22 cellular contexts compared by ENCODE assay signal in the genomic region with DNA sequence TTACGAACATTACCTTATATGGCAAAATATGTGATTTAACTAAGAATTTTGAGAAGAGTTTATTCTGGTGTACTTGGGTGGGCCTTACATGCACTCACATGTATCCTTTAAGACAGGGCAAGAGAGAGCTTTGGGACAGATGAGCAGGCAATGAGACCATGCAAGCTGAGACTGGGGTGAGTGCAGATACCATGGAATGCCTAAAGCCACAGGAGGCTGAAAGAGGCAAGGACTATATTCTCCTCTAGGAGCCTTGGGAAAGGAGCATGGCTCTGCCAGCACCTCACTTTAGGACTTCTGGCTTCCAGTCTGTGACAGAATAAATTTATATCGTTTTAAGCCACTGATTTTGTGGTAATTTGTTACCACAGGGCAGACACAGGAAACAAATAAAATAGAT.
DNase-seq lines count a peak whose midpoint lies in the region; ATAC-seq and TF ChIP-seq lines count a peak whose summit lies in the region.
"Had no signal": no experiment of that assay in that cellular context is flagged by ENCODE, and none has a peak within 500 bp of the region (broad histone marks: within the 10 kb centered on the region; RNA-seq: fewer than 3 reads in every experiment).

No MANE protein-coding gene starts in this region.

- no peaks in the 10 kb centered on the region for H3K27me3 ChIP-seq in GM23338 (ENCODE audit: insufficient read depth)
- H3K27me3 ChIP-seq in adipocyte (replicated peaks; ENCODE audit: control insufficient read depth, insufficient read depth, low read length): no peaks in the 10 kb centered on the region
- no peaks in the 10 kb centered on the region for H3K27me3 ChIP-seq in colonic mucosa

- DNase-seq in GM23338 (ENCODE audit: low spot score): peak; percentile 33
- no peak for DNase-seq in adipocyte (ENCODE audit: low read depth)
- DNase-seq in iPS-NIHi11 (ENCODE audit: low spot score): peak; percentile 11
- DNase-seq in sciatic nerve (ENCODE audit: low spot score): no peak
- no peak for DNase-seq in colonic mucosa
- no peak for DNase-seq in COLO668 (lab: John Stamatoyannopoulos, UW; ENCODE audit: unreplicated experiment)
- DNase-seq: CD4-positive, CD25-positive, alpha-beta regulatory T cell; COR-L47; DND-41; MM.1S; NCI-H1092 treated with DMSO at 0.1 percent for 48 hours; NCI-H1436 treated with DMSO at 0.1 percent for 48 hours; NCI-H1930; NCI-H510A; NCI-H748 treated with DMSO at 0.1 percent for 48 hours; PC-9; RPMI8226; SHP77; SW 1271 had no signal

- no peak overlapping the region for H3K4me3 Mint-ChIP-seq in GM23338
- H3K4me3 Mint-ChIP-seq: CD4-positive, CD25-positive, alpha-beta regulatory T cell had no signal

- TF ChIP-seq CTCF in GM23338 (conservative IDR thresholded peaks at IDR 0.05; ENCODE audit: low read depth in 2 of 2) (no peak), colonic mucosa (IDR thresholded peaks at IDR 0.05) (no peak)

- no peaks in the 10 kb centered on the region for H3F3A ChIP-seq in GM23338 (replicated peaks; ENCODE audit: low read depth)

- H3K4me1 ChIP-seq in GM23338 (ENCODE audit: insufficient read depth) (peaks cover 8% of the 10 kb centered on the region; the same call in 1 of the 2 replicates), adipocyte (ENCODE audit: control insufficient read depth, insufficient read depth, low read length) (peaks cover 13% of the 10 kb centered on the region), colonic mucosa (no peaks in the 10 kb centered on the region)

- no peaks in the 10 kb centered on the region for H3K27me3 Mint-ChIP-seq in GM23338 (ENCODE audit: insufficient read depth, low read depth, poor library complexity)
- H3K27me3 Mint-ChIP-seq: CD4-positive, CD25-positive, alpha-beta regulatory T cell had no signal

- no peaks in the 10 kb centered on the region for H4K20me1 ChIP-seq in GM23338 (replicated peaks; ENCODE audit: insufficient read depth)

- H3K4me2 ChIP-seq in GM23338: no peak overlapping the region
- H3K4me2 ChIP-seq: PC-9 had no signal

- H3K79me2 ChIP-seq in GM23338 (replicated peaks; ENCODE audit: insufficient read depth): no peaks in the 10 kb centered on the region

- H3K9me3 ChIP-seq in adipocyte (ENCODE audit: control insufficient read depth, low read length) (no peaks in the 10 kb centered on the region), colonic mucosa (no peaks in the 10 kb centered on the region)

- H3K27ac Mint-ChIP-seq in GM23338: peak overlapping the region; percentile 87
- H3K27ac Mint-ChIP-seq: CD4-positive, CD25-positive, alpha-beta regulatory T cell had no signal

- no peak overlapping the region for H2AFZ ChIP-seq in GM23338
- H2AFZ ChIP-seq: PC-9 had no signal

- H3K27ac ChIP-seq in GM23338 (ENCODE audit: low read depth): no peak overlapping the region
- no peak overlapping the region for H3K27ac ChIP-seq in colonic mucosa
- H3K27ac ChIP-seq: PC-9 had no signal

- ATAC-seq in GM23338 (peak; percentile 88), sciatic nerve (peak; percentile 22), HG03457 (IDR thresholded peaks at IDR 0.05; ENCODE audit: unreplicated experiment) (no peak)
- ATAC-seq: GM12878, K562 had no signal

- H3K9ac ChIP-seq in adipocyte (ENCODE audit: low read length) (no peak overlapping the region), colonic mucosa (ENCODE audit: low read depth in 2 of 2, low read length in 2 of 2) (no peak overlapping the region)

- intact Hi-C loops in sciatic nerve (cut with DNase I): no loop called here
- intact Hi-C loops in colonic mucosa (cut with DNase I): no loop called here

- no peaks in the 10 kb centered on the region for H3K9me3 Mint-ChIP-seq in GM23338

- peaks cover 20% of the 10 kb centered on the region for H3K4me1 Mint-ChIP-seq in GM23338

- H3K4me3 ChIP-seq in GM23338: no peak overlapping the region
- peak overlapping the region; percentile 17 for H3K4me3 ChIP-seq in adipocyte (ENCODE audit: low read length)
- no peak overlapping the region for H3K4me3 ChIP-seq in colonic mucosa
- H3K4me3 ChIP-seq: GM12878, K562, PC-9 had no signal

- H3K36me3 Mint-ChIP-seq in GM23338 (ENCODE audit: low read depth): no peaks in the 10 kb centered on the region
- H3K36me3 Mint-ChIP-seq: CD4-positive, CD25-positive, alpha-beta regulatory T cell had no signal

- H3K36me3 ChIP-seq in GM23338 (ENCODE audit: insufficient read depth): no peaks in the 10 kb centered on the region
- H3K36me3 ChIP-seq in adipocyte (ENCODE audit: control insufficient read depth, insufficient read depth, low read length, severe bottlenecking): no peaks in the 10 kb centered on the region
- no peaks in the 10 kb centered on the region for H3K36me3 ChIP-seq in colonic mucosa

- no peaks in the 10 kb centered on the region for H3K9me2 ChIP-seq in GM23338 (ENCODE audit: insufficient read depth)

TF ChIP-seq in GM23338, 12 proteins besides CTCF, POLR2A, EP300 and RAD21 (continues in another document):
- TF ChIP-seq POLR2AphosphoS5 (IDR thresholded peaks at IDR 0.05; ENCODE audit: low read depth): no peak
- no peak for TF ChIP-seq STAT1 (IDR thresholded peaks at IDR 0.05; ENCODE audit: unreplicated experiment)
- TF ChIP-seq EZH2 (IDR thresholded peaks at IDR 0.05; ENCODE audit: low read depth, unreplicated experiment): no peak
- TF ChIP-seq JUNB (IDR thresholded peaks at IDR 0.05; ENCODE audit: unreplicated experiment): no peak
- no peak for TF ChIP-seq ZNF331 (CRISPR knock-in tag; IDR thresholded peaks at IDR 0.05; ENCODE audit: low read depth)
- TF ChIP-seq ZNF462 (CRISPR knock-in tag; IDR thresholded peaks at IDR 0.05): no peak; the same call in 1 of the 2 replicates
- TF ChIP-seq, protein P1, sequence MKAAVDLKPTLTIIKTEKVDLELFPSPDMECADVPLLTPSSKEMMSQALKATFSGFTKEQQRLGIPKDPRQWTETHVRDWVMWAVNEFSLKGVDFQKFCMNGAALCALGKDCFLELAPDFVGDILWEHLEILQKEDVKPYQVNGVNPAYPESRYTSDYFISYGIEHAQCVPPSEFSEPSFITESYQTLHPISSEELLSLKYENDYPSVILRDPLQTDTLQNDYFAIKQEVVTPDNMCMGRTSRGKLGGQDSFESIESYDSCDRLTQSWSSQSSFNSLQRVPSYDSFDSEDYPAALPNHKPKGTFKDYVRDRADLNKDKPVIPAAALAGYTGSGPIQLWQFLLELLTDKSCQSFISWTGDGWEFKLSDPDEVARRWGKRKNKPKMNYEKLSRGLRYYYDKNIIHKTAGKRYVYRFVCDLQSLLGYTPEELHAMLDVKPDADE (IDR thresholded peaks at IDR 0.05): no peak
- no peak for TF ChIP-seq ZNF114 (CRISPR knock-in tag; IDR thresholded peaks at IDR 0.05)
- no peak for TF ChIP-seq NANOG (IDR thresholded peaks at IDR 0.05; ENCODE audit: borderline replicate concordance)

Comparison
In these comparisons a context has a peak if more than half of its experiments do, and no peak if none do; other contexts are left out.
1. DNase-seq: peak in GM23338 (single experiment) and iPS-NIHi11 (single experiment); none in adipocyte (single experiment), sciatic nerve (single experiment), colonic mucosa (single experiment) and COLO668 (single experiment).